In genomic region chr6:53938810-53939209, GRCh38 we compare ENCODE assay signal across 21 cellular contexts.
DNase-seq lines count a peak whose midpoint lies in the region; ATAC-seq and TF ChIP-seq lines count a peak whose summit lies in the region.
"Had no signal": no experiment of that assay in that cellular context is flagged by ENCODE, and none has a peak within 500 bp of the region (broad histone marks: within the 10 kb centered on the region; RNA-seq: fewer than 3 reads in every experiment).

No MANE protein-coding gene starts in this region.

- H3K9me3 Mint-ChIP-seq in MCF 10A (ENCODE audit: unreplicated experiment) = no peaks in the 10 kb centered on the region
- H3K9me3 Mint-ChIP-seq: activated naive CD4-positive, alpha-beta T cell treated with anti-CD3 and anti-CD28 coated beads for 36 hours; neural progenitor cell had no signal

- no peak for TF ChIP-seq POLR2A in GM18505 (IDR thresholded peaks at IDR 0.05; ENCODE audit: borderline replicate concordance, extremely low read depth, insufficient read depth, insufficient read length)

- no peaks in the 10 kb centered on the region for H3K36me3 ChIP-seq in mammary epithelial cell (ENCODE audit: insufficient read depth, low read length)
- H3K36me3 ChIP-seq: BLaER1 treated with 17β-estradiol and CSF1 and Interleukin-3, amounts not matched to agents 10 nM and 100 nM; brain microvascular endothelial cell; neural progenitor cell had no signal

- dilution Hi-C loops in mammary epithelial cell (cut with HindIII; ENCODE audit: low sequenced_read_pairs) = no loop called here

- H3K4me1 ChIP-seq in mammary epithelial cell (ENCODE audit: insufficient read depth, low read length) = no peaks in the 10 kb centered on the region
- H3K4me1 ChIP-seq: neural progenitor cell, psoas muscle had no signal

- H3K27me3 ChIP-seq in mammary epithelial cell (ENCODE audit: insufficient read depth, low read length) = no peaks in the 10 kb centered on the region
- H3K27me3 ChIP-seq: BLaER1 treated with 17β-estradiol and CSF1 and Interleukin-3, amounts not matched to agents 10 nM and 100 nM; brain microvascular endothelial cell; neural progenitor cell; testis had no signal

- no peaks in the 10 kb centered on the region for H4K20me1 ChIP-seq in mammary epithelial cell (ENCODE audit: insufficient read depth, low read length)
- H4K20me1 ChIP-seq: BLaER1 treated with 17β-estradiol and CSF1 and Interleukin-3, amounts not matched to agents 10 nM and 100 nM had no signal

- no peaks in the 10 kb centered on the region for H3K79me2 ChIP-seq in mammary epithelial cell (ENCODE audit: insufficient read depth, low read length)

- CTCF ChIA-PET in mammary epithelial cell (lab: Charles Lee; ENCODE audit: low non-redundant PET) = no interaction called here
- CTCF ChIA-PET in MCF 10A (lab: Yijun Ruan, JAX) = interaction anchor here (0.7 kb wide), 1 partner anchor 913 kb away, joined by 3 read pairs; no protein-coding TSS in a partner anchor

- no peak overlapping the region for H2AFZ ChIP-seq in mammary epithelial cell (ENCODE audit: low read depth, low read length)
- H2AFZ ChIP-seq: neural progenitor cell had no signal

- H3K27ac ChIP-seq in mammary epithelial cell (ENCODE audit: insufficient read depth, low read depth, low read length) = no peak overlapping the region
- H3K27ac ChIP-seq: BLaER1 treated with 17β-estradiol and CSF1 and Interleukin-3, amounts not matched to agents 10 nM and 100 nM; brain microvascular endothelial cell; neural progenitor cell; psoas muscle; testis had no signal

- H3K4me2 ChIP-seq in mammary epithelial cell (ENCODE audit: insufficient read depth, low read depth, low read length) = no peak overlapping the region
- H3K4me2 ChIP-seq: neural progenitor cell had no signal

- in situ Hi-C loops in mammary epithelial cell (cut with MboI; ENCODE audit: low sequenced_read_pairs in 2 of 2) = no loop called here

- H3K9ac ChIP-seq in mammary epithelial cell (ENCODE audit: insufficient read depth, low read length) = no peak overlapping the region
- H3K9ac ChIP-seq: BLaER1 treated with 17β-estradiol and CSF1 and Interleukin-3, amounts not matched to agents 10 nM and 100 nM; neural progenitor cell had no signal

- DNase-seq in mammary epithelial cell = peak; percentile 60
- no peak for DNase-seq in MCF 10A (ENCODE audit: unreplicated experiment)
- peak; percentile 72 for DNase-seq in astrocyte of the hippocampus (ENCODE audit: low read depth, low spot score)
- no peak for DNase-seq in activated T-cell treated with anti-CD3 and anti-CD28 coated beads, Interleukin-2, amount 50 U/mL, for 48 hours
- no peak for DNase-seq in left ventricle myocardium superior
- DNase-seq: 8988T; activated CD4-positive, alpha-beta T cell treated with anti-CD3 and anti-CD28 coated beads, Interleukin-2, amount 10 ng/mL, durations not matched to agents 7 days and 5 days; activated naive CD4-positive, alpha-beta T cell treated with anti-CD3 and anti-CD28 coated beads for 36 hours; brain microvascular endothelial cell; cortex of kidney; foreskin fibroblast; left colon; NCI-H187; psoas muscle; testis had no signal

- no peak overlapping the region for H3K4me3 ChIP-seq in mammary epithelial cell (replicated peaks in 1 of 3; ENCODE audit: insufficient read depth in 1 of 3, low read depth in 2 of 3, low read length in 3 of 3)
- H3K4me3 ChIP-seq: BLaER1 treated with 17β-estradiol and CSF1 and Interleukin-3, amounts not matched to agents 10 nM and 100 nM; neural progenitor cell; psoas muscle; testis had no signal

- no peaks in the 10 kb centered on the region for H3K27me3 Mint-ChIP-seq in MCF 10A (ENCODE audit: insufficient read depth, unreplicated experiment)

- intact Hi-C loops in mammary epithelial cell (cut with micrococcal nuclease) = no loop called here
- intact Hi-C loops in MCF 10A (cut with micrococcal nuclease) = no loop called here
- intact Hi-C loops in left ventricle myocardium superior (cut with micrococcal nuclease) = no loop called here

- no peak overlapping the region for H3K4me3 Mint-ChIP-seq in MCF 10A (ENCODE audit: unreplicated experiment)
- H3K4me3 Mint-ChIP-seq: activated CD4-positive, alpha-beta T cell treated with anti-CD3 and anti-CD28 coated beads, Interleukin-2, amount 10 ng/mL, durations not matched to agents 7 days and 5 days; activated naive CD4-positive, alpha-beta T cell treated with anti-CD3 and anti-CD28 coated beads for 36 hours; neural progenitor cell had no signal

- H3K27ac Mint-ChIP-seq in MCF 10A (ENCODE audit: low read depth, unreplicated experiment) = no peak overlapping the region
- H3K27ac Mint-ChIP-seq: activated CD4-positive, alpha-beta T cell treated with anti-CD3 and anti-CD28 coated beads, Interleukin-2, amount 10 ng/mL, durations not matched to agents 7 days and 5 days; activated naive CD4-positive, alpha-beta T cell treated with anti-CD3 and anti-CD28 coated beads for 36 hours; neural progenitor cell had no signal

- peak; percentile 50 for ATAC-seq in HG03432 (IDR thresholded peaks at IDR 0.05; ENCODE audit: unreplicated experiment)
- no peak for ATAC-seq in GM18505 (IDR thresholded peaks at IDR 0.05; ENCODE audit: unreplicated experiment)
- ATAC-seq in left ventricle myocardium superior = no peak
- no peak for ATAC-seq in HG03520 (IDR thresholded peaks at IDR 0.05; ENCODE audit: unreplicated experiment)
- ATAC-seq: left colon, psoas muscle, Right ventricle myocardium inferior had no signal

- 50% methylated on average over 1 of the region's 1 CpG for WGBS in mammary epithelial cell (ENCODE audit: low coverage, missing lambda C conversion rate)

- peaks cover 5% of the 10 kb centered on the region for H3K36me3 Mint-ChIP-seq in MCF 10A (ENCODE audit: insufficient read depth, unreplicated experiment)
- H3K36me3 Mint-ChIP-seq: neural progenitor cell had no signal

- no TSS peak for BruUV-seq in mammary epithelial cell (replicated peaks; lab: Mats Ljungman, UMichigan)
- BruUV-seq in MCF 10A (replicated peaks; lab: Mats Ljungman, UMichigan) = no TSS peak

- no peak for TF ChIP-seq CTCF in mammary epithelial cell (conservative IDR thresholded peaks at IDR 0.05 in 1 of 2, IDR thresholded peaks at IDR 0.05 in 1 of 2; ENCODE audit: extremely low read depth in 1 of 2, insufficient read depth in 1 of 2, low read depth in 1 of 2, low read length in 2 of 2)
- TF ChIP-seq CTCF in MCF 10A (IDR thresholded peaks at IDR 0.05; ENCODE audit: unreplicated experiment) = no peak

- POLR2A ChIA-PET in MCF 10A (lab: Yijun Ruan, JAX) = interaction anchor here (1.9 kb wide), 1 partner anchor 143 kb away, joined by 4 read pairs; the partner anchor contains the start of gene LRRC1

- H3K9me3 ChIP-seq in mammary epithelial cell (replicated peaks; ENCODE audit: insufficient read depth, low read length) = no peaks in the 10 kb centered on the region
- H3K9me3 ChIP-seq: psoas muscle, testis had no signal

- no peaks in the 10 kb centered on the region for H3K4me1 Mint-ChIP-seq in MCF 10A (ENCODE audit: insufficient read depth, unreplicated experiment)
- H3K4me1 Mint-ChIP-seq: neural progenitor cell had no signal

Comparison
In these comparisons a context has a peak if more than half of its experiments do, and no peak if none do; other contexts are left out.
1. DNase-seq: peak in mammary epithelial cell (single experiment) and astrocyte of the hippocampus (single experiment); none in MCF 10A (single experiment), activated T-cell treated with anti-CD3 and anti-CD28 coated beads, Interleukin-2, amount 50 U/mL, for 48 hours (0 of 2) and left ventricle myocardium superior (single experiment).